Comparison of ENCODE assay signal across 21 cellular contexts in genomic region chr9:135976944-135977343, GRCh38.
"Had no signal": no experiment of that assay in that cellular context is flagged by ENCODE, and none has a peak within 500 bp of the region (broad histone marks: within the 10 kb centered on the region; RNA-seq: fewer than 3 reads in every experiment).

No MANE protein-coding gene starts in this region.

- H3K4me3 Mint-ChIP-seq: activated naive CD8-positive, alpha-beta T cell; endodermal cell; immature natural killer cell; memory B cell; natural killer cell; T-helper 1 cell treated with Interleukin-12 subunit alpha and Interleukin-12 subunit beta and Interleukin-4 antibody, amounts not matched to agents 30 μg/mL and 1 μg/mL, for 36 hours had no signal

- H3K36me3 Mint-ChIP-seq: activated naive CD8-positive, alpha-beta T cell; immature natural killer cell; memory B cell; natural killer cell had no signal

- H3K9me3 Mint-ChIP-seq: endodermal cell; immature natural killer cell; memory B cell; natural killer cell; T-helper 1 cell treated with Interleukin-12 subunit alpha and Interleukin-12 subunit beta and Interleukin-4 antibody, amounts not matched to agents 30 μg/mL and 1 μg/mL, for 36 hours had no signal

- H3K27me3 ChIP-seq: dorsolateral prefrontal cortex, uterus had no signal

- H3K9me3 ChIP-seq: mucosa of descending colon, tibial artery, uterus had no signal

- H3K27ac ChIP-seq: epithelial cell of prostate, tibial artery, uterus had no signal

- H3K36me3 ChIP-seq: tibial artery, uterus had no signal

- H3K27ac Mint-ChIP-seq: activated naive CD8-positive, alpha-beta T cell; endodermal cell; immature natural killer cell; memory B cell; natural killer cell; T-helper 1 cell treated with Interleukin-12 subunit alpha and Interleukin-12 subunit beta and Interleukin-4 antibody, amounts not matched to agents 30 μg/mL and 1 μg/mL, for 36 hours had no signal

- DNase-seq: activated CD4-positive, alpha-beta T cell treated with anti-CD3 and anti-CD28 coated beads, Interleukin-2, amount 50 U/mL, for 4 hours; activated CD4-positive, CD25-positive, alpha-beta regulatory T cell treated with anti-CD3 and anti-CD28 coated beads, Interleukin-2, amount 50 U/mL, for 72 hours; activated gamma-delta T cell treated with Interleukin-2 at 50 U/mL for 16 hours; caudate nucleus; dorsolateral prefrontal cortex; endodermal cell; foreskin melanocyte; head of caudate nucleus; immature natural killer cell; natural killer cell; stimulated activated CD4-positive, alpha-beta T cell treated with anti-CD3 and anti-CD28 coated beads, Interleukin-12 subunit alpha, Interleukin-12 subunit beta, amount 100 ng/mL, for 4 hours; stimulated activated CD4-positive, alpha-beta T cell treated with anti-CD3 and anti-CD28 coated beads, Interleukin-1b, Interleukin-23, amount 100 ng/mL, for 48 hours; stimulated activated naive CD8-positive, alpha-beta T cell treated with anti-CD3 and anti-CD28 coated beads, Interleukin-15, Interleukin-2, amounts not matched to agents 100 U/mL and 50 U/mL, for 24 hours; substantia nigra; tibial artery; uterus had no signal

- H3K4me1 ChIP-seq: uterus had no signal

- H3K4me3 ChIP-seq: dorsolateral prefrontal cortex, mucosa of descending colon, tibial artery, uterus had no signal

- ATAC-seq: mucosa of descending colon; natural killer cell; stimulated activated naive CD8-positive, alpha-beta T cell treated with anti-CD3 and anti-CD28 coated beads, Interleukin-15, Interleukin-2, amounts not matched to agents 100 U/mL and 50 U/mL, for 24 hours had no signal

- H3K27me3 Mint-ChIP-seq: activated naive CD8-positive, alpha-beta T cell had no signal
